Comparison of ENCODE assay signal across 1 cellular context in the genomic region with DNA sequence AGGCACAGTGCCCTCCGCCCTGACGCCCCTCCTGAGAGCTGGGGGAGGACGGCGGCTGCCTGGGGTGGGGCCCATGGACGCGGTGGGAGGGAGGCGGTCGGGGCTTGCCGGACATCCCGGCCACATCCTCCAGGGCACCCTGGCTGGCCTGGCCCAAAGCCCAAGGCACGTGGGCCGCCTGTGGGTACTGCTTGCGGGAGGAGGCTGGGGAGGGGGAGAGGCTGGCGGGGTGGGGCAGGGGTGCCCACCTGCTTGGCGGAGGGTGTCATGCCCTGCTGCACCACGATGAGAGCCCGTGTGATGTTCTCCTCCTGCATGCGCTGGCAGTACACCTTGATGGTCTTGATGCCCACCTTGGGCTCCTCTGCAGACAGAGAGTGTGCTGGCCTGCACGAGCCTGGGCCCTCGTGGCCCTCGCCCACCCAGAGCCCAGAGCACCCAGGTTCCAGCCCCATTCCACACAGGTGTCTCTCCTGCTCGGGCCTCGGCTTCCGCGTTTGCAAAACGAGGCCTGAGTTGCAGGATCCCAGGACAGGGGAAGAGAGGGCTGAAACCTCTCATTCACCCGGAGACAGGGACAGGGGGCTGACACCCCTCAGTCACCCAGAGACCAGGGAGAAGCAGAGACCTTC.
TF ChIP-seq lines count a peak whose summit lies in the region.

No MANE protein-coding gene starts in this region.

TF ChIP-seq in HepG2, 621 proteins besides CTCF, POLR2A, EP300 and RAD21 (continued from another document):
- TF ChIP-seq, protein P1, sequence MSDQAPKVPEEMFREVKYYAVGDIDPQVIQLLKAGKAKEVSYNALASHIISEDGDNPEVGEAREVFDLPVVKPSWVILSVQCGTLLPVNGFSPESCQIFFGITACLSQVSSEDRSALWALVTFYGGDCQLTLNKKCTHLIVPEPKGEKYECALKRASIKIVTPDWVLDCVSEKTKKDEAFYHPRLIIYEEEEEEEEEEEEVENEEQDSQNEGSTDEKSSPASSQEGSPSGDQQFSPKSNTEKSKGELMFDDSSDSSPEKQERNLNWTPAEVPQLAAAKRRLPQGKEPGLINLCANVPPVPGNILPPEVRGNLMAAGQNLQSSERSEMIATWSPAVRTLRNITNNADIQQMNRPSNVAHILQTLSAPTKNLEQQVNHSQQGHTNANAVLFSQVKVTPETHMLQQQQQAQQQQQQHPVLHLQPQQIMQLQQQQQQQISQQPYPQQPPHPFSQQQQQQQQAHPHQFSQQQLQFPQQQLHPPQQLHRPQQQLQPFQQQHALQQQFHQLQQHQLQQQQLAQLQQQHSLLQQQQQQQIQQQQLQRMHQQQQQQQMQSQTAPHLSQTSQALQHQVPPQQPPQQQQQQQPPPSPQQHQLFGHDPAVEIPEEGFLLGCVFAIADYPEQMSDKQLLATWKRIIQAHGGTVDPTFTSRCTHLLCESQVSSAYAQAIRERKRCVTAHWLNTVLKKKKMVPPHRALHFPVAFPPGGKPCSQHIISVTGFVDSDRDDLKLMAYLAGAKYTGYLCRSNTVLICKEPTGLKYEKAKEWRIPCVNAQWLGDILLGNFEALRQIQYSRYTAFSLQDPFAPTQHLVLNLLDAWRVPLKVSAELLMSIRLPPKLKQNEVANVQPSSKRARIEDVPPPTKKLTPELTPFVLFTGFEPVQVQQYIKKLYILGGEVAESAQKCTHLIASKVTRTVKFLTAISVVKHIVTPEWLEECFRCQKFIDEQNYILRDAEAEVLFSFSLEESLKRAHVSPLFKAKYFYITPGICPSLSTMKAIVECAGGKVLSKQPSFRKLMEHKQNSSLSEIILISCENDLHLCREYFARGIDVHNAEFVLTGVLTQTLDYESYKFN (CRISPR knock-in tag; conservative IDR thresholded peaks at IDR 0.05): no peak
- TF ChIP-seq SMAD1 (CRISPR knock-in tag; IDR thresholded peaks at IDR 0.05; ENCODE audit: borderline replicate concordance, low read depth): no peak
TF ChIP-seq in HepG2: peak in this region for 3.
